In the genomic region with DNA sequence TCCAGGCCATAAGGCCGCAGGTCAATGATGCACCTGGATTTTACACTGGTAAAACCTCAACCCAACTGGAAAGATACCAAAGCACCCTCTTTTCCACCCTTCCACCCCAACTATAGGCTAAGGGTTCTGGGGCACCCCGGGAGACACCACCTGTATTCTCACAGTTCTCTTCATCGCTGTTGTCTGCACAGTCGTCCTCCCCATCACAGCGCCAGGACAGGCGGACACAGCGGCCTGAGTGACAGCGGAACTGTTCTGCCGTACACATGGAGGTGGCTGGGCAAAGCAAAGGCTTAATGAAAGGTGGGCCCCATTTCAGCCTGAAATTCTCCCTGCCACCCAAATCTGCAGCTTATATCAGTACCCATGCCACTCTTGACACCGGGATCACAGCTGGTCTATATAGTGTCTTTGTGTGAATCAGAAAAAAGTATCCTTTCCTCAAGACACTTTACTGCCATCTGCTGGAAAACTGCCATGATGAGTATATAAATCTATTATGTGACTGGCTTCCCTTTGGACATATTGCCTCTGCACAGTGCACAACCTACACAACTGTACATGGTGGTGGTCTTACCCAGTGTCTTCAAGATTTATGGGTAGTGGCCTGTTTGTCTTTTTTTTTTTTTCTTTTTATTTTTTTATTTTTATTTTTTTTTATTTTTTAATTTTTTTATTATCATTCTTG, we compare ENCODE assay signal across 1 cellular context.
TF ChIP-seq lines count a peak whose summit lies in the region.

No MANE protein-coding gene starts in this region.

TF ChIP-seq in K562, 482 proteins besides CTCF, POLR2A, EP300 and RAD21:
- TF ChIP-seq CBX2 (IDR thresholded peaks at IDR 0.05; ENCODE audit: insufficient read depth, low read length, poor library complexity, severe bottlenecking) (no peak), ZNF384 (IDR thresholded peaks at IDR 0.05; ENCODE audit: low read depth, low read length) (peak; percentile 38; the same call in 1 of the 2 replicates), RBM25 (IDR thresholded peaks at IDR 0.05; ENCODE audit: low read depth, low read length, severe bottlenecking) (peak; percentile 88), NR1H2 (CRISPR knock-in tag; IDR thresholded peaks at IDR 0.05) (no peak), TCF7 (IDR thresholded peaks at IDR 0.05; ENCODE audit: borderline replicate concordance) (no peak), CBX1 (IDR thresholded peaks at IDR 0.05; ENCODE audit: low read depth) (no peak), RCOR1 (IDR thresholded peaks at IDR 0.05; ENCODE audit: borderline replicate concordance in 1 of 2, low read depth in 2 of 2, low read length in 2 of 2) (0 out of 4 replicates have a peak, but pooled peaks of 1 of the 2 experiments have one; percentile 8), NR4A1 (CRISPR knock-in tag; IDR thresholded peaks at IDR 0.05) (no peak), NR4A1 (tag; IDR thresholded peaks at IDR 0.05) (no peak), ZNF316 (IDR thresholded peaks at IDR 0.05) (no peak), SMC3 (conservative IDR thresholded peaks at IDR 0.05; ENCODE audit: insufficient read depth, low read depth, low read length) (0 out of 2 replicates have a peak, but pooled peaks have one; percentile 31), SETDB1 (IDR thresholded peaks at IDR 0.05; ENCODE audit: low read length) (no peak), DACH1 (IDR thresholded peaks at IDR 0.05; ENCODE audit: partially characterized antibody) (peak; percentile 12), SPI1 (IDR thresholded peaks at IDR 0.05; ENCODE audit: borderline replicate concordance, low read depth, low read length) (no peak), KDM5B (IDR thresholded peaks at IDR 0.05; ENCODE audit: insufficient replicate concordance, low read depth, low read length) (no peak), RAD51 (IDR thresholded peaks at IDR 0.05; ENCODE audit: borderline replicate concordance, low read depth) (no peak), KLF1 (tag; IDR thresholded peaks at IDR 0.05) (no peak), ZNF253 (CRISPR knock-in tag; conservative IDR thresholded peaks at IDR 0.05) (no peak), NFYB (IDR thresholded peaks at IDR 0.05; ENCODE audit: extremely low read depth, insufficient read length) (no peak), EHMT2 (IDR thresholded peaks at IDR 0.05) (no peak), HLTF (IDR thresholded peaks at IDR 0.05) (peak; percentile 79), POLR2AphosphoS2 (IDR thresholded peaks at IDR 0.05; ENCODE audit: low read length) (no peak), STAT5B (CRISPR knock-in tag; IDR thresholded peaks at IDR 0.05) (no peak), HSF4 (CRISPR knock-in tag; IDR thresholded peaks at IDR 0.05; ENCODE audit: borderline replicate concordance) (no peak), FUS (optimal IDR thresholded peaks at IDR 0.05; ENCODE audit: low read depth, low read length) (no peak), KAT2B (IDR thresholded peaks at IDR 0.05; ENCODE audit: low read depth, low read length) (no peak)
- TF ChIP-seq, protein P1, sequence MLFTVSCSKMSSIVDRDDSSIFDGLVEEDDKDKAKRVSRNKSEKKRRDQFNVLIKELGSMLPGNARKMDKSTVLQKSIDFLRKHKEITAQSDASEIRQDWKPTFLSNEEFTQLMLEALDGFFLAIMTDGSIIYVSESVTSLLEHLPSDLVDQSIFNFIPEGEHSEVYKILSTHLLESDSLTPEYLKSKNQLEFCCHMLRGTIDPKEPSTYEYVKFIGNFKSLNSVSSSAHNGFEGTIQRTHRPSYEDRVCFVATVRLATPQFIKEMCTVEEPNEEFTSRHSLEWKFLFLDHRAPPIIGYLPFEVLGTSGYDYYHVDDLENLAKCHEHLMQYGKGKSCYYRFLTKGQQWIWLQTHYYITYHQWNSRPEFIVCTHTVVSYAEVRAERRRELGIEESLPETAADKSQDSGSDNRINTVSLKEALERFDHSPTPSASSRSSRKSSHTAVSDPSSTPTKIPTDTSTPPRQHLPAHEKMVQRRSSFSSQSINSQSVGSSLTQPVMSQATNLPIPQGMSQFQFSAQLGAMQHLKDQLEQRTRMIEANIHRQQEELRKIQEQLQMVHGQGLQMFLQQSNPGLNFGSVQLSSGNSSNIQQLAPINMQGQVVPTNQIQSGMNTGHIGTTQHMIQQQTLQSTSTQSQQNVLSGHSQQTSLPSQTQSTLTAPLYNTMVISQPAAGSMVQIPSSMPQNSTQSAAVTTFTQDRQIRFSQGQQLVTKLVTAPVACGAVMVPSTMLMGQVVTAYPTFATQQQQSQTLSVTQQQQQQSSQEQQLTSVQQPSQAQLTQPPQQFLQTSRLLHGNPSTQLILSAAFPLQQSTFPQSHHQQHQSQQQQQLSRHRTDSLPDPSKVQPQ (CRISPR knock-in tag; IDR thresholded peaks at IDR 0.05; ENCODE audit: borderline replicate concordance) = no peak
- TF ChIP-seq, protein P2, sequence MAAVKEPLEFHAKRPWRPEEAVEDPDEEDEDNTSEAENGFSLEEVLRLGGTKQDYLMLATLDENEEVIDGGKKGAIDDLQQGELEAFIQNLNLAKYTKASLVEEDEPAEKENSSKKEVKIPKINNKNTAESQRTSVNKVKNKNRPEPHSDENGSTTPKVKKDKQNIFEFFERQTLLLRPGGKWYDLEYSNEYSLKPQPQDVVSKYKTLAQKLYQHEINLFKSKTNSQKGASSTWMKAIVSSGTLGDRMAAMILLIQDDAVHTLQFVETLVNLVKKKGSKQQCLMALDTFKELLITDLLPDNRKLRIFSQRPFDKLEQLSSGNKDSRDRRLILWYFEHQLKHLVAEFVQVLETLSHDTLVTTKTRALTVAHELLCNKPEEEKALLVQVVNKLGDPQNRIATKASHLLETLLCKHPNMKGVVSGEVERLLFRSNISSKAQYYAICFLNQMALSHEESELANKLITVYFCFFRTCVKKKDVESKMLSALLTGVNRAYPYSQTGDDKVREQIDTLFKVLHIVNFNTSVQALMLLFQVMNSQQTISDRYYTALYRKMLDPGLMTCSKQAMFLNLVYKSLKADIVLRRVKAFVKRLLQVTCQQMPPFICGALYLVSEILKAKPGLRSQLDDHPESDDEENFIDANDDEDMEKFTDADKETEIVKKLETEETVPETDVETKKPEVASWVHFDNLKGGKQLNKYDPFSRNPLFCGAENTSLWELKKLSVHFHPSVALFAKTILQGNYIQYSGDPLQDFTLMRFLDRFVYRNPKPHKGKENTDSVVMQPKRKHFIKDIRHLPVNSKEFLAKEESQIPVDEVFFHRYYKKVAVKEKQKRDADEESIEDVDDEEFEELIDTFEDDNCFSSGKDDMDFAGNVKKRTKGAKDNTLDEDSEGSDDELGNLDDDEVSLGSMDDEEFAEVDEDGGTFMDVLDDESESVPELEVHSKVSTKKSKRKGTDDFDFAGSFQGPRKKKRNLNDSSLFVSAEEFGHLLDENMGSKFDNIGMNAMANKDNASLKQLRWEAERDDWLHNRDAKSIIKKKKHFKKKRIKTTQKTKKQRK (IDR thresholded peaks at IDR 0.05; ENCODE audit: borderline replicate concordance, low read depth, low read length) = no peak
- TF ChIP-seq, protein P3, sequence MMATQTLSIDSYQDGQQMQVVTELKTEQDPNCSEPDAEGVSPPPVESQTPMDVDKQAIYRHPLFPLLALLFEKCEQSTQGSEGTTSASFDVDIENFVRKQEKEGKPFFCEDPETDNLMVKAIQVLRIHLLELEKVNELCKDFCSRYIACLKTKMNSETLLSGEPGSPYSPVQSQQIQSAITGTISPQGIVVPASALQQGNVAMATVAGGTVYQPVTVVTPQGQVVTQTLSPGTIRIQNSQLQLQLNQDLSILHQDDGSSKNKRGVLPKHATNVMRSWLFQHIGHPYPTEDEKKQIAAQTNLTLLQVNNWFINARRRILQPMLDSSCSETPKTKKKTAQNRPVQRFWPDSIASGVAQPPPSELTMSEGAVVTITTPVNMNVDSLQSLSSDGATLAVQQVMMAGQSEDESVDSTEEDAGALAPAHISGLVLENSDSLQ (IDR thresholded peaks at IDR 0.05) = peak; percentile 47
- TF ChIP-seq, protein P4, sequence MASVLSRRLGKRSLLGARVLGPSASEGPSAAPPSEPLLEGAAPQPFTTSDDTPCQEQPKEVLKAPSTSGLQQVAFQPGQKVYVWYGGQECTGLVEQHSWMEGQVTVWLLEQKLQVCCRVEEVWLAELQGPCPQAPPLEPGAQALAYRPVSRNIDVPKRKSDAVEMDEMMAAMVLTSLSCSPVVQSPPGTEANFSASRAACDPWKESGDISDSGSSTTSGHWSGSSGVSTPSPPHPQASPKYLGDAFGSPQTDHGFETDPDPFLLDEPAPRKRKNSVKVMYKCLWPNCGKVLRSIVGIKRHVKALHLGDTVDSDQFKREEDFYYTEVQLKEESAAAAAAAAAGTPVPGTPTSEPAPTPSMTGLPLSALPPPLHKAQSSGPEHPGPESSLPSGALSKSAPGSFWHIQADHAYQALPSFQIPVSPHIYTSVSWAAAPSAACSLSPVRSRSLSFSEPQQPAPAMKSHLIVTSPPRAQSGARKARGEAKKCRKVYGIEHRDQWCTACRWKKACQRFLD (CRISPR knock-in tag; IDR thresholded peaks at IDR 0.05) = no peak
- TF ChIP-seq, protein P5, sequence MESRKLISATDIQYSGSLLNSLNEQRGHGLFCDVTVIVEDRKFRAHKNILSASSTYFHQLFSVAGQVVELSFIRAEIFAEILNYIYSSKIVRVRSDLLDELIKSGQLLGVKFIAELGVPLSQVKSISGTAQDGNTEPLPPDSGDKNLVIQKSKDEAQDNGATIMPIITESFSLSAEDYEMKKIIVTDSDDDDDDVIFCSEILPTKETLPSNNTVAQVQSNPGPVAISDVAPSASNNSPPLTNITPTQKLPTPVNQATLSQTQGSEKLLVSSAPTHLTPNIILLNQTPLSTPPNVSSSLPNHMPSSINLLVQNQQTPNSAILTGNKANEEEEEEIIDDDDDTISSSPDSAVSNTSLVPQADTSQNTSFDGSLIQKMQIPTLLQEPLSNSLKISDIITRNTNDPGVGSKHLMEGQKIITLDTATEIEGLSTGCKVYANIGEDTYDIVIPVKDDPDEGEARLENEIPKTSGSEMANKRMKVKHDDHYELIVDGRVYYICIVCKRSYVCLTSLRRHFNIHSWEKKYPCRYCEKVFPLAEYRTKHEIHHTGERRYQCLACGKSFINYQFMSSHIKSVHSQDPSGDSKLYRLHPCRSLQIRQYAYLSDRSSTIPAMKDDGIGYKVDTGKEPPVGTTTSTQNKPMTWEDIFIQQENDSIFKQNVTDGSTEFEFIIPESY (CRISPR knock-in tag; IDR thresholded peaks at IDR 0.05) = peak; percentile 81
- TF ChIP-seq, protein P6, sequence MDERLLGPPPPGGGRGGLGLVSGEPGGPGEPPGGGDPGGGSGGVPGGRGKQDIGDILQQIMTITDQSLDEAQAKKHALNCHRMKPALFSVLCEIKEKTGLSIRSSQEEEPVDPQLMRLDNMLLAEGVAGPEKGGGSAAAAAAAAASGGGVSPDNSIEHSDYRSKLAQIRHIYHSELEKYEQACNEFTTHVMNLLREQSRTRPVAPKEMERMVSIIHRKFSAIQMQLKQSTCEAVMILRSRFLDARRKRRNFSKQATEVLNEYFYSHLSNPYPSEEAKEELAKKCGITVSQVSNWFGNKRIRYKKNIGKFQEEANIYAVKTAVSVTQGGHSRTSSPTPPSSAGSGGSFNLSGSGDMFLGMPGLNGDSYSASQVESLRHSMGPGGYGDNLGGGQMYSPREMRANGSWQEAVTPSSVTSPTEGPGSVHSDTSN (CRISPR knock-in tag; IDR thresholded peaks at IDR 0.05; ENCODE audit: low read depth) = no peak
- TF ChIP-seq, protein P6 (tag; conservative IDR thresholded peaks at IDR 0.05; ENCODE audit: low read depth) = peak; percentile 62
- TF ChIP-seq, protein P7, sequence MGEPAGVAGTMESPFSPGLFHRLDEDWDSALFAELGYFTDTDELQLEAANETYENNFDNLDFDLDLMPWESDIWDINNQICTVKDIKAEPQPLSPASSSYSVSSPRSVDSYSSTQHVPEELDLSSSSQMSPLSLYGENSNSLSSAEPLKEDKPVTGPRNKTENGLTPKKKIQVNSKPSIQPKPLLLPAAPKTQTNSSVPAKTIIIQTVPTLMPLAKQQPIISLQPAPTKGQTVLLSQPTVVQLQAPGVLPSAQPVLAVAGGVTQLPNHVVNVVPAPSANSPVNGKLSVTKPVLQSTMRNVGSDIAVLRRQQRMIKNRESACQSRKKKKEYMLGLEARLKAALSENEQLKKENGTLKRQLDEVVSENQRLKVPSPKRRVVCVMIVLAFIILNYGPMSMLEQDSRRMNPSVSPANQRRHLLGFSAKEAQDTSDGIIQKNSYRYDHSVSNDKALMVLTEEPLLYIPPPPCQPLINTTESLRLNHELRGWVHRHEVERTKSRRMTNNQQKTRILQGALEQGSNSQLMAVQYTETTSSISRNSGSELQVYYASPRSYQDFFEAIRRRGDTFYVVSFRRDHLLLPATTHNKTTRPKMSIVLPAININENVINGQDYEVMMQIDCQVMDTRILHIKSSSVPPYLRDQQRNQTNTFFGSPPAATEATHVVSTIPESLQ (CRISPR knock-in tag; IDR thresholded peaks at IDR 0.05) = no peak
- TF ChIP-seq, protein P8, sequence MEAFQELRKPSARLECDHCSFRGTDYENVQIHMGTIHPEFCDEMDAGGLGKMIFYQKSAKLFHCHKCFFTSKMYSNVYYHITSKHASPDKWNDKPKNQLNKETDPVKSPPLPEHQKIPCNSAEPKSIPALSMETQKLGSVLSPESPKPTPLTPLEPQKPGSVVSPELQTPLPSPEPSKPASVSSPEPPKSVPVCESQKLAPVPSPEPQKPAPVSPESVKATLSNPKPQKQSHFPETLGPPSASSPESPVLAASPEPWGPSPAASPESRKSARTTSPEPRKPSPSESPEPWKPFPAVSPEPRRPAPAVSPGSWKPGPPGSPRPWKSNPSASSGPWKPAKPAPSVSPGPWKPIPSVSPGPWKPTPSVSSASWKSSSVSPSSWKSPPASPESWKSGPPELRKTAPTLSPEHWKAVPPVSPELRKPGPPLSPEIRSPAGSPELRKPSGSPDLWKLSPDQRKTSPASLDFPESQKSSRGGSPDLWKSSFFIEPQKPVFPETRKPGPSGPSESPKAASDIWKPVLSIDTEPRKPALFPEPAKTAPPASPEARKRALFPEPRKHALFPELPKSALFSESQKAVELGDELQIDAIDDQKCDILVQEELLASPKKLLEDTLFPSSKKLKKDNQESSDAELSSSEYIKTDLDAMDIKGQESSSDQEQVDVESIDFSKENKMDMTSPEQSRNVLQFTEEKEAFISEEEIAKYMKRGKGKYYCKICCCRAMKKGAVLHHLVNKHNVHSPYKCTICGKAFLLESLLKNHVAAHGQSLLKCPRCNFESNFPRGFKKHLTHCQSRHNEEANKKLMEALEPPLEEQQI (IDR thresholded peaks at IDR 0.05) = no peak
- TF ChIP-seq, protein P9, sequence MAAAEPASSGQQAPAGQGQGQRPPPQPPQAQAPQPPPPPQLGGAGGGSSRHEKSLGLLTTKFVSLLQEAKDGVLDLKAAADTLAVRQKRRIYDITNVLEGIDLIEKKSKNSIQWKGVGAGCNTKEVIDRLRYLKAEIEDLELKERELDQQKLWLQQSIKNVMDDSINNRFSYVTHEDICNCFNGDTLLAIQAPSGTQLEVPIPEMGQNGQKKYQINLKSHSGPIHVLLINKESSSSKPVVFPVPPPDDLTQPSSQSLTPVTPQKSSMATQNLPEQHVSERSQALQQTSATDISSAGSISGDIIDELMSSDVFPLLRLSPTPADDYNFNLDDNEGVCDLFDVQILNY (CRISPR knock-in tag; IDR thresholded peaks at IDR 0.05) = no peak
